ENCODE assay signal across 17 cellular contexts in genomic region chr11:89477175-89477574, GRCh38. TPM values are rescaled to one million over a fixed set of nuclear protein-coding genes. Genes with fewer than 3 reads are reported as not detected.
A peak's percentile ranks its signal among the peaks of the same experiment; 100 is the strongest.
DNase-seq lines count a peak whose midpoint lies in the region; ATAC-seq and TF ChIP-seq lines count a peak whose summit lies in the region.
"Had no signal": no experiment of that assay in that cellular context is flagged by ENCODE, and none has a peak within 500 bp of the region (broad histone marks: within the 10 kb centered on the region; RNA-seq: fewer than 3 reads in every experiment).

No MANE protein-coding gene starts in this region.

- no TSS peak for BruUV-seq in HCT116 (replicated peaks; lab: Mats Ljungman, UMichigan)

- CTCF ChIA-PET in HCT116 (lab: Charles Lee) = interaction anchor here (0.9 kb wide), 1 partner anchor 22 kb away, joined by 3 read pairs; no protein-coding TSS in a partner anchor

- H2AFZ ChIP-seq in HCT116 (ENCODE audit: low read depth, low read length, poor library complexity, severe bottlenecking) (no peak overlapping the region), hepatocyte (no peak overlapping the region), trophoblast cell (ENCODE audit: insufficient read depth, low read length, poor library complexity) (no peak overlapping the region)
- H2AFZ ChIP-seq: GM23248 had no signal

- H4K12ac ChIP-seq in trophoblast cell (ENCODE audit: low read depth, low read length) = no peak overlapping the region

- intact Hi-C loops in HCT116 (cut with micrococcal nuclease) = no loop called here

- no peak overlapping the region for H3K9ac ChIP-seq in HCT116 (ENCODE audit: low read length)
- no peak overlapping the region for H3K9ac ChIP-seq in trophoblast cell (ENCODE audit: low read length)
- H3K9ac ChIP-seq: BLaER1 treated with 17β-estradiol and CSF1 and Interleukin-3, amounts not matched to agents 10 nM and 100 nM; GM23248 had no signal

- ATAC-seq in HCT116 (peak; percentile 59), GM19395 (IDR thresholded peaks at IDR 0.05; ENCODE audit: unreplicated experiment) (no peak)
- ATAC-seq in activated T-cell treated with anti-CD3 and anti-CD28 coated beads, Interleukin-2, amount 50 U/mL, for 4 hours = no peak

- H3K79me2 ChIP-seq in HCT116 (ENCODE audit: insufficient read depth, low read length) (no peaks in the 10 kb centered on the region), hepatocyte (no peaks in the 10 kb centered on the region), trophoblast cell (ENCODE audit: control insufficient read depth, insufficient read depth, low read length, poor library complexity) (no peaks in the 10 kb centered on the region)

- no peak for TF ChIP-seq POLR2A in HCT116 (IDR thresholded peaks at IDR 0.05; ENCODE audit: borderline replicate concordance, extremely low read depth, insufficient read depth, insufficient read length)

- H3K4me3 Mint-ChIP-seq in activated T-cell treated with anti-CD3 and anti-CD28 coated beads, Interleukin-2, amount 50 U/mL, for 4 hours = no peak overlapping the region

- TF ChIP-seq CTCF in HCT116 (IDR thresholded peaks at IDR 0.05 in 2 of 3, conservative IDR thresholded peaks at IDR 0.05 in 1 of 3; ENCODE audit: borderline replicate concordance in 1 of 3, insufficient read depth in 1 of 3, low read depth in 2 of 3, low read length in 2 of 3) (no peak), hepatocyte (IDR thresholded peaks at IDR 0.05; ENCODE audit: poor library complexity) (no peak)

- H3K4me3 ChIP-seq in HCT116 (replicated peaks in 1 of 2; ENCODE audit: low read depth in 1 of 2, low read length in 2 of 2) (no peak overlapping the region), hepatocyte (no peak overlapping the region), trophoblast cell (ENCODE audit: low read depth, low read length) (no peak overlapping the region)
- H3K4me3 ChIP-seq: BLaER1 treated with 17β-estradiol and CSF1 and Interleukin-3, amounts not matched to agents 10 nM and 100 nM; GM23248; sigmoid colon had no signal

- H3K4ac ChIP-seq in trophoblast cell (ENCODE audit: low read depth, low read length) = no peak overlapping the region

- peaks cover 8% of the 10 kb centered on the region; the same call in 1 of the 2 replicates for H3K27me3 ChIP-seq in HCT116 (ENCODE audit: insufficient read depth, low read length)
- no peaks in the 10 kb centered on the region for H3K27me3 ChIP-seq in hepatocyte
- H3K27me3 ChIP-seq in trophoblast cell (ENCODE audit: insufficient read depth, low read length) = no peaks in the 10 kb centered on the region
- H3K27me3 ChIP-seq: BLaER1 treated with 17β-estradiol and CSF1 and Interleukin-3, amounts not matched to agents 10 nM and 100 nM; sigmoid colon had no signal

- H3K23ac ChIP-seq in trophoblast cell (ENCODE audit: low read length) = no peak overlapping the region

- 52% methylated on average over 6 of the region's 6 CpGs for WGBS in hepatocyte (ENCODE audit: low lambda C conversion rate, missing lambda C conversion rate)
- WGBS in trophoblast cell (ENCODE audit: extremely low coverage, insufficient coverage, insufficient read length) = 100% methylated on average over 1 of the region's 6 CpGs

- no peak overlapping the region for H2BK5ac ChIP-seq in trophoblast cell (ENCODE audit: low read depth, low read length, poor library complexity)

- H3K14ac ChIP-seq in trophoblast cell (ENCODE audit: low read length) = no peak overlapping the region

- TF ChIP-seq RAD21 in HCT116 (IDR thresholded peaks at IDR 0.05; ENCODE audit: low read depth) = no peak

- H3K18ac ChIP-seq in trophoblast cell (ENCODE audit: low read length) = no peak overlapping the region

- DNase-seq in HCT116 (ENCODE audit: low read depth, low spot score) (peak; percentile 12), NCI-H526 treated with DMSO at 0.1 percent for 48 hours (lab: John Stamatoyannopoulos, UW) (peak; percentile 34), hepatocyte (ENCODE audit: low spot score) (peak; percentile 46), trophoblast cell (peak; percentile 9 to 52), NCI-H2227 (lab: John Stamatoyannopoulos, UW; ENCODE audit: unreplicated experiment) (no peak)
- DNase-seq in activated T-cell treated with anti-CD3 and anti-CD28 coated beads, Interleukin-2, amount 50 U/mL, for 4 hours = no peak
- DNase-seq: activated CD8-positive, alpha-beta memory T cell treated with anti-CD3 and anti-CD28 coated beads for 24 hours; EL; foreskin fibroblast; GM23248; mesenchymal stem cell; sigmoid colon; stimulated activated CD4-positive, alpha-beta T cell treated with anti-CD3 and anti-CD28 coated beads, Interleukin-2, amount 100 ng/mL, for 48 hours had no signal

- H4K91ac ChIP-seq in trophoblast cell (ENCODE audit: low read depth, low read length) = no peak overlapping the region

- no peak overlapping the region for H4K8ac ChIP-seq in trophoblast cell (ENCODE audit: low read depth, low read length)

- no peaks in the 10 kb centered on the region for H4K20me1 ChIP-seq in HCT116 (ENCODE audit: insufficient read depth)
- H4K20me1 ChIP-seq in hepatocyte (ENCODE audit: insufficient read depth, poor library complexity, severe bottlenecking) = no peaks in the 10 kb centered on the region
- H4K20me1 ChIP-seq: BLaER1 treated with 17β-estradiol and CSF1 and Interleukin-3, amounts not matched to agents 10 nM and 100 nM had no signal

- H3K4me1 ChIP-seq in HCT116 (ENCODE audit: control insufficient read depth in 1 of 2, insufficient read depth in 2 of 2, low read length in 2 of 2) (no peaks in the 10 kb centered on the region), hepatocyte (ENCODE audit: insufficient read depth) (no peaks in the 10 kb centered on the region), trophoblast cell (ENCODE audit: control insufficient read depth in 1 of 2, insufficient read depth in 2 of 2, low read length in 2 of 2) (no peaks in the 10 kb centered on the region)
- H3K4me1 ChIP-seq: BLaER1 treated with 17β-estradiol and CSF1 and Interleukin-3, amounts not matched to agents 10 nM and 100 nM; sigmoid colon had no signal

- H2AK5ac ChIP-seq in trophoblast cell (ENCODE audit: low read length) = no peak overlapping the region

- no peaks in the 10 kb centered on the region for H3K9me2 ChIP-seq in HCT116 (ENCODE audit: insufficient read depth)
- no peaks in the 10 kb centered on the region for H3K9me2 ChIP-seq in hepatocyte (replicated peaks; ENCODE audit: insufficient read depth)

- POLR2A ChIA-PET in HCT116 (lab: Charles Lee) = no interaction called here

- H3K9me3 Mint-ChIP-seq in activated T-cell treated with anti-CD3 and anti-CD28 coated beads, Interleukin-2, amount 50 U/mL, for 4 hours = peaks cover 8% of the 10 kb centered on the region
- H3K9me3 Mint-ChIP-seq: activated T-helper 2 cell treated with anti-CD3 and anti-CD28 coated beads, Interferon-gamma antibody, Interleukin-2, Interleukin-4, amounts not matched to agents 10 μg/mL and 5 μg/mL and 100 μg/mL, durations not matched to agents 14 hours and 24 hours and 36 hours had no signal

- no peaks in the 10 kb centered on the region for H3K9me3 ChIP-seq in HCT116 (ENCODE audit: control insufficient read depth in 1 of 2, insufficient read depth in 1 of 2, low read depth in 1 of 2, low read length in 2 of 2)
- no peaks in the 10 kb centered on the region for H3K9me3 ChIP-seq in hepatocyte (ENCODE audit: low read depth)
- no peaks in the 10 kb centered on the region for H3K9me3 ChIP-seq in trophoblast cell (ENCODE audit: insufficient read depth, low read depth, low read length)
- H3K9me3 ChIP-seq: BLaER1 treated with 17β-estradiol and CSF1 and Interleukin-3, amounts not matched to agents 10 nM and 100 nM; sigmoid colon had no signal

- no peaks in the 10 kb centered on the region for H3K27me3 Mint-ChIP-seq in activated T-cell treated with anti-CD3 and anti-CD28 coated beads, Interleukin-2, amount 50 U/mL, for 4 hours (ENCODE audit: low read depth)

- H3K4me1 Mint-ChIP-seq in activated T-cell treated with anti-CD3 and anti-CD28 coated beads, Interleukin-2, amount 50 U/mL, for 4 hours (ENCODE audit: low read depth) = no peaks in the 10 kb centered on the region

- no peak overlapping the region for H2BK12ac ChIP-seq in trophoblast cell (ENCODE audit: low read length)

- RAD21 ChIA-PET in HCT116 (lab: Charles Lee; ENCODE audit: low non-redundant PET in 1 of 2, low total read pairs in 2 of 2, uncharacterized antibody in 2 of 2, unreplicated experiment in 2 of 2) = no interaction called here

- H3K27ac ChIP-seq in HCT116 (ENCODE audit: low read depth, low read length) (no peak overlapping the region), hepatocyte (no peak overlapping the region), trophoblast cell (ENCODE audit: low read depth, low read length) (no peak overlapping the region)
- H3K27ac ChIP-seq: BLaER1 treated with 17β-estradiol and CSF1 and Interleukin-3, amounts not matched to agents 10 nM and 100 nM; GM23248; sigmoid colon had no signal

- no peaks in the 10 kb centered on the region for H3K79me1 ChIP-seq in trophoblast cell (ENCODE audit: low read length)

- H3K4me2 ChIP-seq in HCT116 (ENCODE audit: low read length) (no peak overlapping the region), hepatocyte (no peak overlapping the region), trophoblast cell (ENCODE audit: low read length) (no peak overlapping the region)
- H3K4me2 ChIP-seq: BLaER1 treated with 17β-estradiol and CSF1 and Interleukin-3, amounts not matched to agents 10 nM and 100 nM had no signal

- H3K36me3 ChIP-seq in HCT116 (ENCODE audit: control insufficient read depth in 1 of 2, insufficient read depth in 2 of 2, low read length in 2 of 2) = no peaks in the 10 kb centered on the region
- H3K36me3 ChIP-seq in hepatocyte (replicated peaks; ENCODE audit: insufficient read depth, low read depth) = no peaks in the 10 kb centered on the region
- peaks cover 0 to 5% of the 10 kb centered on the region in 2 experiments for H3K36me3 ChIP-seq in trophoblast cell (ENCODE audit: control insufficient read depth in 1 of 2, insufficient read depth in 2 of 2, low read length in 2 of 2)
- H3K36me3 ChIP-seq: BLaER1 treated with 17β-estradiol and CSF1 and Interleukin-3, amounts not matched to agents 10 nM and 100 nM; sigmoid colon had no signal

- no peak overlapping the region for H2BK120ac ChIP-seq in trophoblast cell (ENCODE audit: insufficient read depth, low read length, poor library complexity)

- H3K36me3 Mint-ChIP-seq in activated T-cell treated with anti-CD3 and anti-CD28 coated beads, Interleukin-2, amount 50 U/mL, for 4 hours (ENCODE audit: insufficient read depth) = no peaks in the 10 kb centered on the region

TF ChIP-seq in HCT116, 20 proteins besides CTCF, POLR2A, EP300 and RAD21 (continues in another document):
- TF ChIP-seq POLR2AphosphoS5 (IDR thresholded peaks at IDR 0.05; ENCODE audit: low read depth, low read length) (no peak), JUND (IDR thresholded peaks at IDR 0.05) (no peak), ZFX (IDR thresholded peaks at IDR 0.05) (no peak)
- TF ChIP-seq, protein P1, sequence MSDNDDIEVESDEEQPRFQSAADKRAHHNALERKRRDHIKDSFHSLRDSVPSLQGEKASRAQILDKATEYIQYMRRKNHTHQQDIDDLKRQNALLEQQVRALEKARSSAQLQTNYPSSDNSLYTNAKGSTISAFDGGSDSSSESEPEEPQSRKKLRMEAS (IDR thresholded peaks at IDR 0.05) = no peak

RNA-seq across cellular contexts. Expression of gene NOX4, which starts 14.0 kb away (rescaled TPM):
- total RNA-seq in HCT116 (2021; ENCODE audit: unreplicated experiment) = not detected
- not detected in 2 replicates for polyA plus RNA-seq in HCT116 (2012)
- total RNA-seq in hepatocyte = 12.7 and 20.7 TPM in 2 replicates
- polyA plus RNA-seq in hepatocyte = 5.5 and 9.4 TPM in 2 replicates
- polyA plus RNA-seq in trophoblast cell (2013) = 9.2 and 9.8 TPM in 2 replicates
- total RNA-seq in activated T-cell treated with anti-CD3 and anti-CD28 coated beads, Interleukin-2, amount 50 U/mL, for 4 hours = not detected
- total RNA-seq: activated T-helper 2 cell treated with anti-CD3 and anti-CD28 coated beads, Interferon-gamma antibody, Interleukin-2, Interleukin-4, amounts not matched to agents 10 μg/mL and 5 μg/mL and 100 μg/mL, durations not matched to agents 14 hours and 24 hours and 36 hours; M059J had no signal

Comparison
In these comparisons a context has a peak if more than half of its experiments do, and no peak if none do; other contexts are left out.
1. DNase-seq: peak in HCT116 (single experiment), NCI-H526 treated with DMSO at 0.1 percent for 48 hours (single experiment), hepatocyte (single experiment) and trophoblast cell (2 of 2); none in activated T-cell treated with anti-CD3 and anti-CD28 coated beads, Interleukin-2, amount 50 U/mL, for 4 hours (single experiment) and NCI-H2227 (single experiment).
2. RNA of gene NOX4, which starts 14.0 kb away (total RNA-seq): 12.7 to 20.7 TPM in hepatocyte; not detected in HCT116 (single experiment) and not detected in activated T-cell treated with anti-CD3 and anti-CD28 coated beads, Interleukin-2, amount 50 U/mL, for 4 hours; every median in the first group is over 10 times any median in the second.